ENCODE assay signal across 13 cellular contexts in genomic region chr13:33147832-33148231, GRCh38.
DNase-seq lines count a peak whose midpoint lies in the region; ATAC-seq and TF ChIP-seq lines count a peak whose summit lies in the region.
"Had no signal": no experiment of that assay in that cellular context is flagged by ENCODE, and none has a peak within 500 bp of the region (broad histone marks: within the 10 kb centered on the region; RNA-seq: fewer than 3 reads in every experiment).

No MANE protein-coding gene starts in this region.

- peaks cover 6% of the 10 kb centered on the region for H3K9me3 Mint-ChIP-seq in natural killer cell treated with Interleukin-12 subunit alpha and Interleukin-12 subunit beta and Interleukin-15 and Interleukin-18, amount 100 ng/mL, for 72 hours
- H3K9me3 Mint-ChIP-seq in natural killer cell (peaks cover 0 to 2% of the 10 kb centered on the region in 2 donors), nephron (no peaks in the 10 kb centered on the region)

- no peak for DNase-seq in natural killer cell treated with Interleukin-12 subunit alpha and Interleukin-12 subunit beta and Interleukin-15 and Interleukin-18, amount 100 ng/mL, for 72 hours (ENCODE audit: low spot score)
- no peak for DNase-seq in natural killer cell
- DNase-seq in amniotic epithelial cell (ENCODE audit: low read depth), result peak; percentile 25
- no peak for DNase-seq in stimulated activated CD4-positive, alpha-beta T cell treated with anti-CD3 and anti-CD28 coated beads, Interleukin-1b, Interleukin-23, amount 100 ng/mL, for 48 hours
- DNase-seq in OCI-M1 (lab: John Stamatoyannopoulos, UW), result no peak
- DNase-seq: ACHN; CD4-positive, CD25-positive, alpha-beta regulatory T cell; DMS53; GF-D8; H7 had no signal

- peaks cover 18% of the 10 kb centered on the region for H3K36me3 Mint-ChIP-seq in natural killer cell treated with Interleukin-12 subunit alpha and Interleukin-12 subunit beta and Interleukin-15 and Interleukin-18, amount 100 ng/mL, for 72 hours
- no peaks in the 10 kb centered on the region for H3K36me3 Mint-ChIP-seq in natural killer cell
- H3K36me3 Mint-ChIP-seq in nephron (ENCODE audit: low read depth), result peaks cover 26% of the 10 kb centered on the region
- H3K36me3 Mint-ChIP-seq: CD4-positive, CD25-positive, alpha-beta regulatory T cell had no signal

- TF ChIP-seq CTCF in natural killer cell (IDR thresholded peaks at IDR 0.05) (no peak), nephron (IDR thresholded peaks at IDR 0.05; ENCODE audit: unreplicated experiment in 3 of 3) (no peak)

- peak overlapping the region; percentile 67 for H3K4me3 Mint-ChIP-seq in natural killer cell treated with Interleukin-12 subunit alpha and Interleukin-12 subunit beta and Interleukin-15 and Interleukin-18, amount 100 ng/mL, for 72 hours
- no peak overlapping the region for H3K4me3 Mint-ChIP-seq in natural killer cell
- no peak overlapping the region for H3K4me3 Mint-ChIP-seq in nephron
- H3K4me3 Mint-ChIP-seq: CD4-positive, CD25-positive, alpha-beta regulatory T cell; GM23338 had no signal

- intact Hi-C loops in natural killer cell (cut with micrococcal nuclease), result no loop called here

- peaks cover 3 to 23% of the 10 kb centered on the region in 2 donors for H3K4me1 Mint-ChIP-seq in natural killer cell treated with Interleukin-12 subunit alpha and Interleukin-12 subunit beta and Interleukin-15 and Interleukin-18, amount 100 ng/mL, for 72 hours (ENCODE audit: low read depth in 2 of 2)
- H3K4me1 Mint-ChIP-seq in natural killer cell (no peaks in the 10 kb centered on the region), nephron (peaks cover 46% of the 10 kb centered on the region)
- H3K4me1 Mint-ChIP-seq: GM23338 had no signal

- peaks cover 4 to 20% of the 10 kb centered on the region in 2 donors for H3K27me3 Mint-ChIP-seq in natural killer cell treated with Interleukin-12 subunit alpha and Interleukin-12 subunit beta and Interleukin-15 and Interleukin-18, amount 100 ng/mL, for 72 hours
- peaks cover 0 to 4% of the 10 kb centered on the region in 2 donors for H3K27me3 Mint-ChIP-seq in natural killer cell (ENCODE audit: low read depth in 2 of 2)
- no peaks in the 10 kb centered on the region for H3K27me3 Mint-ChIP-seq in nephron (ENCODE audit: low read depth)
- H3K27me3 Mint-ChIP-seq: CD4-positive, CD25-positive, alpha-beta regulatory T cell had no signal

- ATAC-seq in natural killer cell treated with Interleukin-12 subunit alpha and Interleukin-12 subunit beta and Interleukin-15 and Interleukin-18, amount 100 ng/mL, for 72 hours, result no peak
- ATAC-seq in natural killer cell (no peak), GM21367 (IDR thresholded peaks at IDR 0.05; ENCODE audit: unreplicated experiment) (no peak)
- ATAC-seq: GM23338 had no signal

- H3K27ac Mint-ChIP-seq in natural killer cell treated with Interleukin-12 subunit alpha and Interleukin-12 subunit beta and Interleukin-15 and Interleukin-18, amount 100 ng/mL, for 72 hours, result peak overlapping the region in 1 of 2 donors; percentile 73
- H3K27ac Mint-ChIP-seq in natural killer cell, result no peak overlapping the region
- H3K27ac Mint-ChIP-seq in nephron, result peak overlapping the region in 2 of 3 experiments; percentile 32 to 94
- H3K27ac Mint-ChIP-seq: GM23338 had no signal

Comparison
In these comparisons a context has a peak if more than half of its experiments do, and no peak if none do; other contexts are left out.
1. H3K27ac Mint-ChIP-seq: peak in nephron (2 of 3); none in natural killer cell (0 of 2).